In the genomic region with DNA sequence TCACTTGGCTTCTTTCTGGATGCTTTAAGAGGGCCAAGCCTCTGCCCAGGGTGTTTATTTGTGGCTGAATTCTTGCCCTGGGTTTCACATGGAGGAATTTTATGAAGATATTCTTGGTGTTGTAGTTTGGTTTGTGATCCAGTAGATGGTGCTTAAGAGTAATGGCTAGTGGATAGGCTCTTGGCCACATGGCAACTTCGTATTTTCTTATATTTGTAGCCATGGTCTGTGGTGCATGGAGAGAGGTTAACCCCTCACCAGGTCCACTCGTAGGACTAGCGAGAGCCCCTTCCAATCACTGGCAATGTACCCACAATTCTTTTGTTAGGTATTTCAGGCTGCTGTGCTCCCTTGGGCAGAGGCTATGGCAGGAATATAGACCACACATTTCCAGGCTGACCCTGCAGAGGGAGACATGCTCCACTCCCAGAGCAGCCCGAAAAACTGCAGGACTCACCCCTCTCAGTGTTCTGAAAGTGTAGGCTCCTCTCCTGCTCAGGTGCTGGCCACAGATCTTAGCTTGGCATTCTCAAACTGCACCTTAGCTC, we compare ENCODE assay signal across 9 cellular contexts.
DNase-seq lines count a peak whose midpoint lies in the region; ATAC-seq, FAIRE-seq and TF ChIP-seq lines count a peak whose summit lies in the region.
"Had no signal": no experiment of that assay in that cellular context is flagged by ENCODE, and none has a peak within 500 bp of the region (broad histone marks: within the 10 kb centered on the region; RNA-seq: fewer than 3 reads in every experiment).

No MANE protein-coding gene starts in this region.

- CTCF ChIA-PET in activated CD4-positive, alpha-beta memory T cell treated with anti-CD3 and anti-CD28 coated beads, Interleukin-2, amount 10 ng/mL, durations not matched to agents 7 days and 5 days (lab: Charles Lee) = no interaction called here

- no peaks in the 10 kb centered on the region for H3K4me1 Mint-ChIP-seq in naive thymus-derived CD8-positive, alpha-beta T cell
- no peaks in the 10 kb centered on the region for H3K4me1 Mint-ChIP-seq in activated T-helper 2 cell treated with anti-CD3 and anti-CD28 coated beads, Interferon-gamma antibody, Interleukin-2, Interleukin-4, amounts not matched to agents 10 μg/mL and 5 μg/mL and 100 μg/mL, durations not matched to agents 14 hours and 24 hours and 36 hours (ENCODE audit: low read depth)
- H3K4me1 Mint-ChIP-seq in activated CD4-positive, alpha-beta memory T cell treated with anti-CD3 and anti-CD28 coated beads, Interleukin-2, amount 10 ng/mL, durations not matched to agents 7 days and 5 days = no peaks in the 10 kb centered on the region

- no peaks in the 10 kb centered on the region for H3K36me3 Mint-ChIP-seq in naive thymus-derived CD8-positive, alpha-beta T cell
- no peaks in the 10 kb centered on the region for H3K36me3 Mint-ChIP-seq in activated T-helper 2 cell treated with anti-CD3 and anti-CD28 coated beads, Interferon-gamma antibody, Interleukin-2, Interleukin-4, amounts not matched to agents 10 μg/mL and 5 μg/mL and 100 μg/mL, durations not matched to agents 14 hours and 24 hours and 36 hours (ENCODE audit: low read depth)
- H3K36me3 Mint-ChIP-seq in activated CD4-positive, alpha-beta memory T cell treated with anti-CD3 and anti-CD28 coated beads, Interleukin-2, amount 10 ng/mL, durations not matched to agents 7 days and 5 days (ENCODE audit: low read depth) = no peaks in the 10 kb centered on the region

- ATAC-seq in HG02884 (IDR thresholded peaks at IDR 0.05; ENCODE audit: unreplicated experiment) = peak; percentile 57
- peak; percentile 73; the same call in 2 of the 3 replicates for ATAC-seq in SK-N-SH treated with all-trans-retinoic acid at 6 μM for 48 hours
- ATAC-seq in naive thymus-derived CD8-positive, alpha-beta T cell = no peak

- no peaks in the 10 kb centered on the region for H3K9me1 ChIP-seq in keratinocyte (ENCODE audit: control insufficient read depth, extremely low read depth, insufficient read depth, low read length)

- H3K4me3 ChIP-seq in keratinocyte (ENCODE audit: control insufficient read depth in 2 of 3, extremely low read depth in 1 of 3, insufficient read depth in 2 of 3, low read depth in 1 of 3, low read length in 3 of 3) = no peak overlapping the region

- H3K4me1 ChIP-seq in keratinocyte (ENCODE audit: control insufficient read depth, extremely low read depth, insufficient read depth, low read length) = no peaks in the 10 kb centered on the region

- peak; percentile 46 for FAIRE-seq in keratinocyte (lab: Jason Lieb, UNC)

- no peak overlapping the region for H3K27ac Mint-ChIP-seq in naive thymus-derived CD8-positive, alpha-beta T cell
- no peak overlapping the region for H3K27ac Mint-ChIP-seq in activated T-helper 2 cell treated with anti-CD3 and anti-CD28 coated beads, Interferon-gamma antibody, Interleukin-2, Interleukin-4, amounts not matched to agents 10 μg/mL and 5 μg/mL and 100 μg/mL, durations not matched to agents 14 hours and 24 hours and 36 hours
- no peak overlapping the region for H3K27ac Mint-ChIP-seq in activated CD4-positive, alpha-beta memory T cell treated with anti-CD3 and anti-CD28 coated beads, Interleukin-2, amount 10 ng/mL, durations not matched to agents 7 days and 5 days

- peaks cover 0 to 3% (median 2%) of the 10 kb centered on the region in 5 donors for H3K27me3 Mint-ChIP-seq in naive thymus-derived CD8-positive, alpha-beta T cell
- H3K27me3 Mint-ChIP-seq in activated T-helper 2 cell treated with anti-CD3 and anti-CD28 coated beads, Interferon-gamma antibody, Interleukin-2, Interleukin-4, amounts not matched to agents 10 μg/mL and 5 μg/mL and 100 μg/mL, durations not matched to agents 14 hours and 24 hours and 36 hours (ENCODE audit: low read depth) = no peaks in the 10 kb centered on the region
- H3K27me3 Mint-ChIP-seq in activated CD4-positive, alpha-beta memory T cell treated with anti-CD3 and anti-CD28 coated beads, Interleukin-2, amount 10 ng/mL, durations not matched to agents 7 days and 5 days = no peaks in the 10 kb centered on the region

- H4K20me1 ChIP-seq in keratinocyte (ENCODE audit: control insufficient read depth, extremely low read depth, insufficient read depth, low read length) = no peaks in the 10 kb centered on the region

- peak overlapping the region; percentile 20 for H3K27ac ChIP-seq in C4-2B
- no peak overlapping the region for H3K27ac ChIP-seq in keratinocyte (ENCODE audit: control insufficient read depth, insufficient read depth, low read length)
- H3K27ac ChIP-seq: epithelial cell of prostate had no signal

- no peaks in the 10 kb centered on the region for H3K79me2 ChIP-seq in keratinocyte (ENCODE audit: control insufficient read depth, insufficient read depth, low read length)

- no peak for DNase-seq in keratinocyte (ENCODE audit: low read depth, low spot score)
- no peak for DNase-seq in naive thymus-derived CD8-positive, alpha-beta T cell
- DNase-seq in NCI-H2227 treated with DMSO at 0.1 percent for 48 hours (lab: John Stamatoyannopoulos, UW) = no peak
- no peak for DNase-seq in activated T-helper 2 cell treated with anti-CD3 and anti-CD28 coated beads, Interferon-gamma antibody, Interleukin-2, Interleukin-4, amounts not matched to agents 10 μg/mL and 5 μg/mL and 100 μg/mL, durations not matched to agents 14 hours and 24 hours and 36 hours (ENCODE audit: low spot score)
- DNase-seq in activated CD4-positive, alpha-beta memory T cell treated with anti-CD3 and anti-CD28 coated beads, Interleukin-2, amount 10 ng/mL, durations not matched to agents 7 days and 5 days = no peak

- H3K4me2 ChIP-seq in keratinocyte (ENCODE audit: control insufficient read depth, extremely low read depth, insufficient read depth, low read depth, low read length) = no peak overlapping the region

- H3K36me3 ChIP-seq in keratinocyte (ENCODE audit: control insufficient read depth in 2 of 2, extremely low read depth in 1 of 2, insufficient read depth in 2 of 2, low read length in 2 of 2) = no peaks in the 10 kb centered on the region

- H3K9me3 ChIP-seq in keratinocyte (ENCODE audit: control insufficient read depth, low read depth, low read length) = no peaks in the 10 kb centered on the region

- no peaks in the 10 kb centered on the region for H3K27me3 ChIP-seq in keratinocyte (ENCODE audit: control insufficient read depth, extremely low read depth, insufficient read depth, low read length)

- H3K9me3 Mint-ChIP-seq in naive thymus-derived CD8-positive, alpha-beta T cell = peaks cover 3 to 29% (median 8%) of the 10 kb centered on the region in 9 donors
- peaks cover 19% of the 10 kb centered on the region for H3K9me3 Mint-ChIP-seq in activated T-helper 2 cell treated with anti-CD3 and anti-CD28 coated beads, Interferon-gamma antibody, Interleukin-2, Interleukin-4, amounts not matched to agents 10 μg/mL and 5 μg/mL and 100 μg/mL, durations not matched to agents 14 hours and 24 hours and 36 hours
- H3K9me3 Mint-ChIP-seq in activated CD4-positive, alpha-beta memory T cell treated with anti-CD3 and anti-CD28 coated beads, Interleukin-2, amount 10 ng/mL, durations not matched to agents 7 days and 5 days = peaks cover 13% of the 10 kb centered on the region

- peak; percentile 73 for TF ChIP-seq CTCF in C4-2B (conservative IDR thresholded peaks at IDR 0.05)
- peak; percentile 57 to 71 (median 66) for TF ChIP-seq CTCF in keratinocyte (optimal IDR thresholded peaks at IDR 0.05 in 1 of 3, IDR thresholded peaks at IDR 0.05 in 1 of 3, conservative IDR thresholded peaks at IDR 0.05 in 1 of 3; ENCODE audit: extremely low read depth in 1 of 3, insufficient read depth in 2 of 3, low read length in 3 of 3)

- POLR2A ChIA-PET in naive thymus-derived CD8-positive, alpha-beta T cell (lab: Charles Lee) = no interaction called here
- POLR2A ChIA-PET in activated CD4-positive, alpha-beta memory T cell treated with anti-CD3 and anti-CD28 coated beads, Interleukin-2, amount 10 ng/mL, durations not matched to agents 7 days and 5 days (lab: Charles Lee) = no interaction called here

- dilution Hi-C loops in keratinocyte (cut with MboI; ENCODE audit: extremely low pct_ligation_motif_present, low sequenced_read_pairs) = no loop called here

- peak overlapping the region; percentile 50 for H2AFZ ChIP-seq in keratinocyte (ENCODE audit: control insufficient read depth, low read length)

- H3K9ac ChIP-seq in keratinocyte (ENCODE audit: control insufficient read depth, extremely low read depth, insufficient read depth, low read length) = no peak overlapping the region

- H3K4me3 Mint-ChIP-seq in naive thymus-derived CD8-positive, alpha-beta T cell = no peak overlapping the region
- no peak overlapping the region for H3K4me3 Mint-ChIP-seq in activated T-helper 2 cell treated with anti-CD3 and anti-CD28 coated beads, Interferon-gamma antibody, Interleukin-2, Interleukin-4, amounts not matched to agents 10 μg/mL and 5 μg/mL and 100 μg/mL, durations not matched to agents 14 hours and 24 hours and 36 hours (ENCODE audit: low read depth)
- no peak overlapping the region for H3K4me3 Mint-ChIP-seq in activated CD4-positive, alpha-beta memory T cell treated with anti-CD3 and anti-CD28 coated beads, Interleukin-2, amount 10 ng/mL, durations not matched to agents 7 days and 5 days

- intact Hi-C loops in activated T-helper 2 cell treated with anti-CD3 and anti-CD28 coated beads, Interferon-gamma antibody, Interleukin-2, Interleukin-4, amounts not matched to agents 10 μg/mL and 5 μg/mL and 100 μg/mL, durations not matched to agents 14 hours and 24 hours and 36 hours (cut with micrococcal nuclease) = no loop called here

TF ChIP-seq in SK-N-SH treated with all-trans-retinoic acid at 6 μM for 48 hours, 23 proteins besides CTCF, POLR2A, EP300 and RAD21 (continues in another document):
- TF ChIP-seq ZFP3 (CRISPR knock-in tag; IDR thresholded peaks at IDR 0.05) = no peak

Comparison
In these comparisons a context has a peak if more than half of its experiments do, and no peak if none do; other contexts are left out.
1. ATAC-seq: peak in HG02884 (single experiment) and SK-N-SH treated with all-trans-retinoic acid at 6 μM for 48 hours (single experiment); none in naive thymus-derived CD8-positive, alpha-beta T cell (0 of 2).